8 cellular contexts compared by ENCODE assay signal in the genomic region with DNA sequence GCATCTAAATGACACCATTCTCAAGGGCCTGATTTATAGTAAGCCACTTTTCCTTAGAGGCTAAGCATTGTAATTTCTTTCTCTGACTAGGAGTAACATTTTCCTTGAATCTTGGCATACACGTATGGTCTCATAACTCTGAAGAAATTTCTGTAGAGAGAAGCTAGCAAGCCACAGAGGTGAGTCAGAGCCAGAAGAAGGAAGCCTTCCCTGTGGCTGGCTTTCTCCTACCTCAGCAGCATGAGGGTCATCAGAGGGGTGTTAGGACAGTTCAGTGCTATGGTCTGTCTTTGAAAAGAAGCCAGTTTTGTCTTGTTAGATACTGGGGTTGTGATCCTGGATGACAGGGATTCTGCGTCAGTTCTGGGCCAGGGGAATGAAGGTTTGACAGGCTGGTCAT. TPM values are rescaled to one million over a fixed set of nuclear protein-coding genes. Genes with fewer than 3 reads are reported as not detected.
DNase-seq lines count a peak whose midpoint lies in the region; TF ChIP-seq lines count a peak whose summit lies in the region.

No MANE protein-coding gene starts in this region.

- no peak for TF ChIP-seq POLR2A in vagina (IDR thresholded peaks at IDR 0.05)
- no peak for TF ChIP-seq POLR2A in ovary (IDR thresholded peaks at IDR 0.05)

- H3K4me3 ChIP-seq in fibroblast of villous mesenchyme (ENCODE audit: low read depth, low read length) (no peak overlapping the region), tibial artery (no peak overlapping the region), vagina (no peak overlapping the region), ovary (no peak overlapping the region)

- H3K9me3 ChIP-seq in tibial artery, result no peaks in the 10 kb centered on the region
- H3K9me3 ChIP-seq in vagina, result no peaks in the 10 kb centered on the region
- no peaks in the 10 kb centered on the region for H3K9me3 ChIP-seq in ovary

- peaks cover 73% of the 10 kb centered on the region for H3K4me1 Mint-ChIP-seq in activated CD4-positive, alpha-beta memory T cell treated with anti-CD3 and anti-CD28 coated beads for 36 hours (ENCODE audit: low read depth)

- no peaks in the 10 kb centered on the region for H3K27me3 Mint-ChIP-seq in activated CD4-positive, alpha-beta memory T cell treated with anti-CD3 and anti-CD28 coated beads for 36 hours

- H3K36me3 ChIP-seq in tibial artery, result no peaks in the 10 kb centered on the region
- no peaks in the 10 kb centered on the region for H3K36me3 ChIP-seq in vagina
- no peaks in the 10 kb centered on the region for H3K36me3 ChIP-seq in ovary

- POLR2A ChIA-PET in activated CD4-positive, alpha-beta memory T cell treated with anti-CD3 and anti-CD28 coated beads for 36 hours (lab: Charles Lee), result interaction anchor here (1.5 kb wide), 1 partner anchor 36 kb away, joined by 9 read pairs; a partner anchor contains a TSS

- no peaks in the 10 kb centered on the region for H3K9me3 Mint-ChIP-seq in activated CD4-positive, alpha-beta memory T cell treated with anti-CD3 and anti-CD28 coated beads for 36 hours

- CTCF ChIA-PET in activated CD4-positive, alpha-beta memory T cell treated with anti-CD3 and anti-CD28 coated beads for 36 hours (lab: Charles Lee), result interaction anchor here (1.5 kb wide), 1 partner anchor 39 kb away, joined by 10 read pairs; no protein-coding TSS in a partner anchor

- intact Hi-C loops in activated CD4-positive, alpha-beta memory T cell treated with anti-CD3 and anti-CD28 coated beads for 36 hours (cut with micrococcal nuclease), result loop anchor here (1.0 to 10.0 kb wide), 9 partner anchors 18 to 719 kb away; a partner anchor contains a TSS
- intact Hi-C loops in tibial artery (cut with DNase I; ENCODE audit: low total_unique reads), result no loop called here
- intact Hi-C loops in vagina (cut with DNase I), result no loop called here
- intact Hi-C loops in ovary (cut with DNase I), result no loop called here

- no peaks in the 10 kb centered on the region for H3K27me3 ChIP-seq in tibial artery
- H3K27me3 ChIP-seq in vagina, result no peaks in the 10 kb centered on the region
- H3K27me3 ChIP-seq in ovary, result no peaks in the 10 kb centered on the region

- DNase-seq in activated T-cell treated with anti-CD3 and anti-CD28 coated beads for 48 hours (ENCODE audit: low read depth), result peak; percentile 19
- DNase-seq in activated T-cell treated with anti-CD3 and anti-CD28 coated beads for 4 hours, result no peak
- DNase-seq in activated CD4-positive, alpha-beta memory T cell treated with anti-CD3 and anti-CD28 coated beads for 36 hours, result peak; percentile 48
- peak; percentile 80 for DNase-seq in fibroblast of villous mesenchyme (ENCODE audit: low read depth)
- DNase-seq in tibial artery, result no peak
- no peak for DNase-seq in vagina (ENCODE audit: extremely low spot score in 2 of 2)
- DNase-seq in NCI-H526 (lab: John Stamatoyannopoulos, UW), result no peak
- DNase-seq in ovary, result no peak

- H3K27ac ChIP-seq in tibial artery (peak overlapping the region; percentile 14 to 50), vagina (no peak overlapping the region), ovary (no peak overlapping the region)

- peak overlapping the region; percentile 31 for H3K27ac Mint-ChIP-seq in activated CD4-positive, alpha-beta memory T cell treated with anti-CD3 and anti-CD28 coated beads for 36 hours

- 44 to 71% (median 55%) methylated on average over 2 of the region's 2 CpGs for WGBS in ovary, 3 donors

- H3K36me3 Mint-ChIP-seq in activated CD4-positive, alpha-beta memory T cell treated with anti-CD3 and anti-CD28 coated beads for 36 hours, result no peaks in the 10 kb centered on the region

- TF ChIP-seq CTCF in fibroblast of villous mesenchyme (IDR thresholded peaks at IDR 0.05; ENCODE audit: insufficient read depth, low read depth, low read length), result no peak
- no peak for TF ChIP-seq CTCF in tibial artery (IDR thresholded peaks at IDR 0.05)
- no peak for TF ChIP-seq CTCF in vagina (IDR thresholded peaks at IDR 0.05)
- no peak for TF ChIP-seq CTCF in ovary (IDR thresholded peaks at IDR 0.05)

- H3K4me3 Mint-ChIP-seq in activated CD4-positive, alpha-beta memory T cell treated with anti-CD3 and anti-CD28 coated beads for 36 hours, result peak overlapping the region; percentile 11

- no peak for TF ChIP-seq EP300 in ovary (IDR thresholded peaks at IDR 0.05)

- H3K4me1 ChIP-seq in tibial artery, result peaks cover 0 to 63% (median 40%) of the 10 kb centered on the region in 4 donors
- H3K4me1 ChIP-seq in vagina, result peaks cover 67% of the 10 kb centered on the region
- peaks cover 11% of the 10 kb centered on the region for H3K4me1 ChIP-seq in ovary (ENCODE audit: insufficient read depth)

RNA-seq across cellular contexts. Expression of a gene that starts 3.2 kb away (rescaled TPM):
- total RNA-seq in activated CD4-positive, alpha-beta memory T cell treated with anti-CD3 and anti-CD28 coated beads for 36 hours, result 1 to 10 TPM; 4.4 to 4.8 TPM
- total RNA-seq in fibroblast of villous mesenchyme (27.6 and 27.7 TPM in 2 replicates), vagina (7.9 TPM), ovary (10 to 100 TPM in 2 of 7 donors, 1 to 10 TPM in 5; 7.4 to 11.8 (median 8.8) TPM)
- 1 to 10 TPM; 4.3 to 9.5 TPM for polyA plus RNA-seq in ovary

RNA-seq across cellular contexts. Expression of a gene that starts 35.8 kb away (rescaled TPM):
- total RNA-seq in activated CD4-positive, alpha-beta memory T cell treated with anti-CD3 and anti-CD28 coated beads for 36 hours, result 10 to 100 TPM; 35.1 to 37.8 TPM
- total RNA-seq in fibroblast of villous mesenchyme (12.9 and 23.3 TPM in 2 replicates), vagina (19.9 TPM), ovary (10 to 100 TPM in 6 of 7 donors, 1 to 10 TPM in 1; 7.4 to 26.3 (median 21.5) TPM)
- 10 to 100 TPM in 1 of 2 donors, 1 to 10 TPM in 1; 7.4 to 19.4 TPM for polyA plus RNA-seq in ovary

Comparison
In these comparisons a context has a peak if more than half of its experiments do, and no peak if none do; other contexts are left out.
1. DNase-seq: peak in activated T-cell treated with anti-CD3 and anti-CD28 coated beads for 48 hours (single experiment), activated CD4-positive, alpha-beta memory T cell treated with anti-CD3 and anti-CD28 coated beads for 36 hours (single experiment) and fibroblast of villous mesenchyme (single experiment); none in activated T-cell treated with anti-CD3 and anti-CD28 coated beads for 4 hours (single experiment), tibial artery (0 of 2), vagina (0 of 2), NCI-H526 (0 of 2) and ovary (0 of 5).
2. H3K27ac ChIP-seq: peak in tibial artery (2 of 2); none in vagina (single experiment) and ovary (0 of 2).